Comparison of ENCODE assay signal across 2 cellular contexts in genomic region chr1:66542811-66543767, GRCh38.
TF ChIP-seq lines count a peak whose summit lies in the region.

No MANE protein-coding gene starts in this region.

TF ChIP-seq in A549, 52 proteins besides CTCF, POLR2A, EP300 and RAD21 (continued from another document):
- TF ChIP-seq POLR2AphosphoS2 (conservative IDR thresholded peaks at IDR 0.05; ENCODE audit: low read length) (no peak), FOSL2 (IDR thresholded peaks at IDR 0.05) (no peak), FOSL2 (CRISPR knock-in tag; IDR thresholded peaks at IDR 0.05) (no peak), HEYL (CRISPR knock-in tag; IDR thresholded peaks at IDR 0.05) (no peak), FOSB (CRISPR knock-in tag; IDR thresholded peaks at IDR 0.05) (no peak), EHMT2 (IDR thresholded peaks at IDR 0.05; ENCODE audit: low read depth) (no peak), NFE2L2 (conservative IDR thresholded peaks at IDR 0.05; ENCODE audit: low read length) (no peak), ZC3H11A (IDR thresholded peaks at IDR 0.05) (no peak), BHLHE40 (IDR thresholded peaks at IDR 0.05; ENCODE audit: low read depth, low read length) (no peak), ZNF302 (CRISPR knock-in tag; IDR thresholded peaks at IDR 0.05) (no peak), REST (IDR thresholded peaks at IDR 0.05) (no peak), HOXB5 (CRISPR knock-in tag; IDR thresholded peaks at IDR 0.05) (no peak), JUN (IDR thresholded peaks at IDR 0.05) (no peak)

TF ChIP-seq in HepG2, 621 proteins besides CTCF, POLR2A, EP300 and RAD21 (continues in another document):
- TF ChIP-seq POGK (CRISPR knock-in tag; conservative IDR thresholded peaks at IDR 0.05) = peak; percentile 36; the same call in 1 of the 2 replicates
- TF ChIP-seq MLXIP (CRISPR knock-in tag; IDR thresholded peaks at IDR 0.05; ENCODE audit: borderline replicate concordance) = no peak
- 0 out of 2 replicates have a peak, but pooled peaks have one; percentile 39 for TF ChIP-seq ERF (CRISPR knock-in tag; IDR thresholded peaks at IDR 0.05)
- peak; percentile 53 for TF ChIP-seq ZNF629 (CRISPR knock-in tag; conservative IDR thresholded peaks at IDR 0.05)
- no peak for TF ChIP-seq SP140L (CRISPR knock-in tag; IDR thresholded peaks at IDR 0.05; ENCODE audit: borderline replicate concordance)
- TF ChIP-seq FOXK1 (CRISPR knock-in tag; IDR thresholded peaks at IDR 0.05; ENCODE audit: borderline replicate concordance, low read depth) = peak; percentile 57
- TF ChIP-seq BHLHE40 (IDR thresholded peaks at IDR 0.05; ENCODE audit: low read length) = peak; percentile 25; the same call in 1 of the 2 replicates
- TF ChIP-seq FOSL1 (CRISPR knock-in tag; IDR thresholded peaks at IDR 0.05; ENCODE audit: borderline replicate concordance) = peak; percentile 71; the same call in 1 of the 2 replicates
- no peak for TF ChIP-seq ZNF740 (CRISPR knock-in tag; IDR thresholded peaks at IDR 0.05)
- TF ChIP-seq, protein P1, sequence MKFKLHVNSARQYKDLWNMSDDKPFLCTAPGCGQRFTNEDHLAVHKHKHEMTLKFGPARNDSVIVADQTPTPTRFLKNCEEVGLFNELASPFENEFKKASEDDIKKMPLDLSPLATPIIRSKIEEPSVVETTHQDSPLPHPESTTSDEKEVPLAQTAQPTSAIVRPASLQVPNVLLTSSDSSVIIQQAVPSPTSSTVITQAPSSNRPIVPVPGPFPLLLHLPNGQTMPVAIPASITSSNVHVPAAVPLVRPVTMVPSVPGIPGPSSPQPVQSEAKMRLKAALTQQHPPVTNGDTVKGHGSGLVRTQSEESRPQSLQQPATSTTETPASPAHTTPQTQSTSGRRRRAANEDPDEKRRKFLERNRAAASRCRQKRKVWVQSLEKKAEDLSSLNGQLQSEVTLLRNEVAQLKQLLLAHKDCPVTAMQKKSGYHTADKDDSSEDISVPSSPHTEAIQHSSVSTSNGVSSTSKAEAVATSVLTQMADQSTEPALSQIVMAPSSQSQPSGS (CRISPR knock-in tag; IDR thresholded peaks at IDR 0.05) = 0 out of 2 replicates have a peak, but pooled peaks have one; percentile 42
- TF ChIP-seq, protein P2, sequence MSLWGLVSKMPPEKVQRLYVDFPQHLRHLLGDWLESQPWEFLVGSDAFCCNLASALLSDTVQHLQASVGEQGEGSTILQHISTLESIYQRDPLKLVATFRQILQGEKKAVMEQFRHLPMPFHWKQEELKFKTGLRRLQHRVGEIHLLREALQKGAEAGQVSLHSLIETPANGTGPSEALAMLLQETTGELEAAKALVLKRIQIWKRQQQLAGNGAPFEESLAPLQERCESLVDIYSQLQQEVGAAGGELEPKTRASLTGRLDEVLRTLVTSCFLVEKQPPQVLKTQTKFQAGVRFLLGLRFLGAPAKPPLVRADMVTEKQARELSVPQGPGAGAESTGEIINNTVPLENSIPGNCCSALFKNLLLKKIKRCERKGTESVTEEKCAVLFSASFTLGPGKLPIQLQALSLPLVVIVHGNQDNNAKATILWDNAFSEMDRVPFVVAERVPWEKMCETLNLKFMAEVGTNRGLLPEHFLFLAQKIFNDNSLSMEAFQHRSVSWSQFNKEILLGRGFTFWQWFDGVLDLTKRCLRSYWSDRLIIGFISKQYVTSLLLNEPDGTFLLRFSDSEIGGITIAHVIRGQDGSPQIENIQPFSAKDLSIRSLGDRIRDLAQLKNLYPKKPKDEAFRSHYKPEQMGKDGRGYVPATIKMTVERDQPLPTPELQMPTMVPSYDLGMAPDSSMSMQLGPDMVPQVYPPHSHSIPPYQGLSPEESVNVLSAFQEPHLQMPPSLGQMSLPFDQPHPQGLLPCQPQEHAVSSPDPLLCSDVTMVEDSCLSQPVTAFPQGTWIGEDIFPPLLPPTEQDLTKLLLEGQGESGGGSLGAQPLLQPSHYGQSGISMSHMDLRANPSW (CRISPR knock-in tag; IDR thresholded peaks at IDR 0.05; ENCODE audit: borderline replicate concordance) = no peak
- TF ChIP-seq, protein P3, sequence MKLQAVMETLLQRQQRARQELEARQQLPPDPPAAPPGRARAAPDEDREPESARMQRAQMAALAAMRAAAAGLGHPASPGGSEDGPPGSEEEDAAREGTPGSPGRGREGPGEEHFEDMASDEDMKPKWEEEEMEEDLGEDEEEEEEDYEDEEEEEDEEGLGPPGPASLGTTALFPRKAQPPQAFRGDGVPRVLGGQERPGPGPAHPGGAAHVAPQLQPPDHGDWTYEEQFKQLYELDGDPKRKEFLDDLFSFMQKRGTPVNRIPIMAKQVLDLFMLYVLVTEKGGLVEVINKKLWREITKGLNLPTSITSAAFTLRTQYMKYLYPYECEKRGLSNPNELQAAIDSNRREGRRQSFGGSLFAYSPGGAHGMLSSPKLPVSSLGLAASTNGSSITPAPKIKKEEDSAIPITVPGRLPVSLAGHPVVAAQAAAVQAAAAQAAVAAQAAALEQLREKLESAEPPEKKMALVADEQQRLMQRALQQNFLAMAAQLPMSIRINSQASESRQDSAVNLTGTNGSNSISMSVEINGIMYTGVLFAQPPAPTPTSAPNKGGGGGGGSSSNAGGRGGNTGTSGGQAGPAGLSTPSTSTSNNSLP (IDR thresholded peaks at IDR 0.05; ENCODE audit: low read depth, low read length) = peak; percentile 59; the same call in 1 of the 2 replicates
- TF ChIP-seq ZNF331 (CRISPR knock-in tag; IDR thresholded peaks at IDR 0.05) = peak; percentile 70; the same call in 1 of the 2 replicates
- TF ChIP-seq, protein P4, sequence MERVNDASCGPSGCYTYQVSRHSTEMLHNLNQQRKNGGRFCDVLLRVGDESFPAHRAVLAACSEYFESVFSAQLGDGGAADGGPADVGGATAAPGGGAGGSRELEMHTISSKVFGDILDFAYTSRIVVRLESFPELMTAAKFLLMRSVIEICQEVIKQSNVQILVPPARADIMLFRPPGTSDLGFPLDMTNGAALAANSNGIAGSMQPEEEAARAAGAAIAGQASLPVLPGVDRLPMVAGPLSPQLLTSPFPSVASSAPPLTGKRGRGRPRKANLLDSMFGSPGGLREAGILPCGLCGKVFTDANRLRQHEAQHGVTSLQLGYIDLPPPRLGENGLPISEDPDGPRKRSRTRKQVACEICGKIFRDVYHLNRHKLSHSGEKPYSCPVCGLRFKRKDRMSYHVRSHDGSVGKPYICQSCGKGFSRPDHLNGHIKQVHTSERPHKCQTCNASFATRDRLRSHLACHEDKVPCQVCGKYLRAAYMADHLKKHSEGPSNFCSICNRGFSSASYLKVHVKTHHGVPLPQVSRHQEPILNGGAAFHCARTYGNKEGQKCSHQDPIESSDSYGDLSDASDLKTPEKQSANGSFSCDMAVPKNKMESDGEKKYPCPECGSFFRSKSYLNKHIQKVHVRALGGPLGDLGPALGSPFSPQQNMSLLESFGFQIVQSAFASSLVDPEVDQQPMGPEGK (CRISPR knock-in tag; IDR thresholded peaks at IDR 0.05) = peak; percentile 58; the same call in 1 of the 2 replicates
- TF ChIP-seq ZHX1 (CRISPR knock-in tag; IDR thresholded peaks at IDR 0.05; ENCODE audit: low read depth) = 0 out of 2 replicates have a peak, but pooled peaks have one; percentile 9
- TF ChIP-seq, protein P5, sequence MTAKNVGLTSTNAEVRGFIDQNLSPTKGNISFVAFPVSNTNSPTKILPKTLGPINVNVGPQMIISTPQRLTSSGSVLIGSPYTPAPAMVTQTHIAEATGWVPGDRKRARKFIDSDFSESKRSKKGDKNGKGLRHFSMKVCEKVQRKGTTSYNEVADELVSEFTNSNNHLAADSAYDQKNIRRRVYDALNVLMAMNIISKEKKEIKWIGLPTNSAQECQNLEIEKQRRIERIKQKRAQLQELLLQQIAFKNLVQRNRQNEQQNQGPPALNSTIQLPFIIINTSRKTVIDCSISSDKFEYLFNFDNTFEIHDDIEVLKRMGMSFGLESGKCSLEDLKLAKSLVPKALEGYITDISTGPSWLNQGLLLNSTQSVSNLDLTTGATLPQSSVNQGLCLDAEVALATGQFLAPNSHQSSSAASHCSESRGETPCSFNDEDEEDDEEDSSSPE (CRISPR knock-in tag; IDR thresholded peaks at IDR 0.05) = no peak
- peak; percentile 90 for TF ChIP-seq KDM6A (CRISPR knock-in tag; IDR thresholded peaks at IDR 0.05; ENCODE audit: low read depth)
- TF ChIP-seq HHEX (CRISPR knock-in tag; IDR thresholded peaks at IDR 0.05) = peak; percentile 69; the same call in 1 of the 2 replicates
- TF ChIP-seq DPF2 (CRISPR knock-in tag; IDR thresholded peaks at IDR 0.05; ENCODE audit: borderline replicate concordance, low read depth) = peak; percentile 64; the same call in 1 of the 2 replicates
- no peak for TF ChIP-seq ZSCAN21 (CRISPR knock-in tag; IDR thresholded peaks at IDR 0.05; ENCODE audit: borderline replicate concordance)
- TF ChIP-seq, protein P6, sequence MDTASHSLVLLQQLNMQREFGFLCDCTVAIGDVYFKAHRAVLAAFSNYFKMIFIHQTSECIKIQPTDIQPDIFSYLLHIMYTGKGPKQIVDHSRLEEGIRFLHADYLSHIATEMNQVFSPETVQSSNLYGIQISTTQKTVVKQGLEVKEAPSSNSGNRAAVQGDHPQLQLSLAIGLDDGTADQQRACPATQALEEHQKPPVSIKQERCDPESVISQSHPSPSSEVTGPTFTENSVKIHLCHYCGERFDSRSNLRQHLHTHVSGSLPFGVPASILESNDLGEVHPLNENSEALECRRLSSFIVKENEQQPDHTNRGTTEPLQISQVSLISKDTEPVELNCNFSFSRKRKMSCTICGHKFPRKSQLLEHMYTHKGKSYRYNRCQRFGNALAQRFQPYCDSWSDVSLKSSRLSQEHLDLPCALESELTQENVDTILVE (CRISPR knock-in tag; IDR thresholded peaks at IDR 0.05) = 0 out of 2 replicates have a peak, but pooled peaks have one; percentile 63
- peak; percentile 57 for TF ChIP-seq ESRRA (CRISPR knock-in tag; IDR thresholded peaks at IDR 0.05; ENCODE audit: low read depth)
- peak; percentile 63; the same call in 1 of the 2 replicates for TF ChIP-seq CREM (IDR thresholded peaks at IDR 0.05)
- no peak for TF ChIP-seq CREM (CRISPR knock-in tag; IDR thresholded peaks at IDR 0.05)
- TF ChIP-seq, protein P7, sequence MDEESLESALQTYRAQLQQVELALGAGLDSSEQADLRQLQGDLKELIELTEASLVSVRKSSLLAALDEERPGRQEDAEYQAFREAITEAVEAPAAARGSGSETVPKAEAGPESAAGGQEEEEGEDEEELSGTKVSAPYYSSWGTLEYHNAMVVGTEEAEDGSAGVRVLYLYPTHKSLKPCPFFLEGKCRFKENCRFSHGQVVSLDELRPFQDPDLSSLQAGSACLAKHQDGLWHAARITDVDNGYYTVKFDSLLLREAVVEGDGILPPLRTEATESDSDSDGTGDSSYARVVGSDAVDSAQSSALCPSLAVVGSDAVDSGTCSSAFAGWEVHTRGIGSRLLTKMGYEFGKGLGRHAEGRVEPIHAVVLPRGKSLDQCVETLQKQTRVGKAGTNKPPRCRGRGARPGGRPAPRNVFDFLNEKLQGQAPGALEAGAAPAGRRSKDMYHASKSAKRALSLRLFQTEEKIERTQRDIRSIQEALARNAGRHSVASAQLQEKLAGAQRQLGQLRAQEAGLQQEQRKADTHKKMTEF (CRISPR knock-in tag; IDR thresholded peaks at IDR 0.05) = peak; percentile 89
- no peak for TF ChIP-seq KDM5B (CRISPR knock-in tag; IDR thresholded peaks at IDR 0.05; ENCODE audit: borderline replicate concordance)
- TF ChIP-seq ONECUT2 (CRISPR knock-in tag; IDR thresholded peaks at IDR 0.05) = peak; percentile 46; the same call in 1 of the 2 replicates
- peak; percentile 48; the same call in 1 of the 2 replicates for TF ChIP-seq MAFF (IDR thresholded peaks at IDR 0.05; ENCODE audit: low read depth, low read length)
